In genomic region chr6:27553123-27553904, GRCh38 we compare ENCODE assay signal across 1 cellular context.
TF ChIP-seq lines count a peak whose summit lies in the region.

No MANE protein-coding gene starts in this region.

TF ChIP-seq in HEK293, 187 proteins besides CTCF, POLR2A, EP300 and RAD21 (continued from another document and continues in another):
- TF ChIP-seq, protein P1, sequence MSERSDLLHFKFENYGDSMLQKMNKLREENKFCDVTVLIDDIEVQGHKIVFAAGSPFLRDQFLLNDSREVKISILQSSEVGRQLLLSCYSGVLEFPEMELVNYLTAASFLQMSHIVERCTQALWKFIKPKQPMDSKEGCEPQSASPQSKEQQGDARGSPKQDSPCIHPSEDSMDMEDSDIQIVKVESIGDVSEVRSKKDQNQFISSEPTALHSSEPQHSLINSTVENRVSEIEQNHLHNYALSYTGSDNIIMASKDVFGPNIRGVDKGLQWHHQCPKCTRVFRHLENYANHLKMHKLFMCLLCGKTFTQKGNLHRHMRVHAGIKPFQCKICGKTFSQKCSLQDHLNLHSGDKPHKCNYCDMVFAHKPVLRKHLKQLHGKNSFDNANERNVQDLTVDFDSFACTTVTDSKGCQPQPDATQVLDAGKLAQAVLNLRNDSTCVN (tag by site-specific recombination; optimal IDR thresholded peaks at IDR 0.05): no peak
- TF ChIP-seq ZNF366 (tag by site-specific recombination; conservative IDR thresholded peaks at IDR 0.05): peak; percentile 81
- peak; percentile 73 for TF ChIP-seq KLF8 (tag by site-specific recombination; IDR thresholded peaks at IDR 0.05)
- no peak for TF ChIP-seq PRDM2 (tag by site-specific recombination; IDR thresholded peaks at IDR 0.05; ENCODE audit: borderline replicate concordance)
- peak; percentile 68 for TF ChIP-seq ZBTB20 (tag by site-specific recombination; IDR thresholded peaks at IDR 0.05)
- no peak for TF ChIP-seq ZNF645 (tag by site-specific recombination; IDR thresholded peaks at IDR 0.05)
- TF ChIP-seq ZNF184 (tag by site-specific recombination; IDR thresholded peaks at IDR 0.05): peak; percentile 70
- 0 out of 2 replicates have a peak, but pooled peaks have one; percentile 12 for TF ChIP-seq ZNF214 (tag by site-specific recombination; IDR thresholded peaks at IDR 0.05; ENCODE audit: borderline replicate concordance)
- peak; percentile 86 for TF ChIP-seq SP7 (tag by site-specific recombination; IDR thresholded peaks at IDR 0.05)
- TF ChIP-seq WT1 (tag by site-specific recombination; IDR thresholded peaks at IDR 0.05): peak; percentile 37; the same call in 1 of the 2 replicates
- TF ChIP-seq ZNF530 (tag by site-specific recombination; IDR thresholded peaks at IDR 0.05; ENCODE audit: low read depth): no peak
- no peak for TF ChIP-seq ZNF426 (tag by site-specific recombination; IDR thresholded peaks at IDR 0.05)
- TF ChIP-seq TRIM28 (IDR thresholded peaks at IDR 0.05; ENCODE audit: borderline replicate concordance, low read length): peak; percentile 97
- peak; percentile 77 for TF ChIP-seq PATZ1 (tag by site-specific recombination; IDR thresholded peaks at IDR 0.05)
- TF ChIP-seq ZNF76 (tag by site-specific recombination; IDR thresholded peaks at IDR 0.05; ENCODE audit: borderline replicate concordance, low read depth): 0 out of 2 replicates have a peak, but pooled peaks have one; percentile 25
- TF ChIP-seq ZNF140 (tag by site-specific recombination; IDR thresholded peaks at IDR 0.05): no peak
- TF ChIP-seq ZNF654 (tag by site-specific recombination; IDR thresholded peaks at IDR 0.05; ENCODE audit: low read depth): no peak; the same call in 1 of the 2 replicates
- TF ChIP-seq KLF16 (tag by site-specific recombination; IDR thresholded peaks at IDR 0.05): no peak
- no peak for TF ChIP-seq REPIN1 (tag by site-specific recombination; IDR thresholded peaks at IDR 0.05; ENCODE audit: low read depth)
- TF ChIP-seq ZNF777 (tag by site-specific recombination; IDR thresholded peaks at IDR 0.05; ENCODE audit: borderline replicate concordance): 0 out of 2 replicates have a peak, but pooled peaks have one; percentile 37
- no peak for TF ChIP-seq ZNF560 (tag by site-specific recombination; IDR thresholded peaks at IDR 0.05; ENCODE audit: borderline replicate concordance)
- TF ChIP-seq, protein P2, sequence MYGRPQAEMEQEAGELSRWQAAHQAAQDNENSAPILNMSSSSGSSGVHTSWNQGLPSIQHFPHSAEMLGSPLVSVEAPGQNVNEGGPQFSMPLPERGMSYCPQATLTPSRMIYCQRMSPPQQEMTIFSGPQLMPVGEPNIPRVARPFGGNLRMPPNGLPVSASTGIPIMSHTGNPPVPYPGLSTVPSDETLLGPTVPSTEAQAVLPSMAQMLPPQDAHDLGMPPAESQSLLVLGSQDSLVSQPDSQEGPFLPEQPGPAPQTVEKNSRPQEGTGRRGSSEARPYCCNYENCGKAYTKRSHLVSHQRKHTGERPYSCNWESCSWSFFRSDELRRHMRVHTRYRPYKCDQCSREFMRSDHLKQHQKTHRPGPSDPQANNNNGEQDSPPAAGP (tag by site-specific recombination; IDR thresholded peaks at IDR 0.05): peak; percentile 80
- TF ChIP-seq, protein P3, sequence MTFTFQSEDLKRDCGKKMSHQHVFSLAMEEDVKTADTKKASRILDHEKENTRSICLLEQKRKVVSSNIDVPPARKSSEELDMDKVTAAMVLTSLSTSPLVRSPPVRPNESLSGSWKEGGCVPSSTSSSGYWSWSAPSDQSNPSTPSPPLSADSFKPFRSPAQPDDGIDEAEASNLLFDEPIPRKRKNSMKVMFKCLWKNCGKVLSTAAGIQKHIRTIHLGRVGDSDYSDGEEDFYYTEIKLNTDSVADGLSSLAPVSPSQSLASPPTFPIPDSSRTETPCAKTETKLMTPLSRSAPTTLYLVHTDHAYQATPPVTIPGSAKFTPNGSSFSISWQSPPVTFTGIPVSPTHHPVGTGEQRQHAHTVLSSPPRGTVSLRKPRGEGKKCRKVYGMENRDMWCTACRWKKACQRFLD (tag by site-specific recombination; IDR thresholded peaks at IDR 0.05): no peak
- TF ChIP-seq, protein P4, sequence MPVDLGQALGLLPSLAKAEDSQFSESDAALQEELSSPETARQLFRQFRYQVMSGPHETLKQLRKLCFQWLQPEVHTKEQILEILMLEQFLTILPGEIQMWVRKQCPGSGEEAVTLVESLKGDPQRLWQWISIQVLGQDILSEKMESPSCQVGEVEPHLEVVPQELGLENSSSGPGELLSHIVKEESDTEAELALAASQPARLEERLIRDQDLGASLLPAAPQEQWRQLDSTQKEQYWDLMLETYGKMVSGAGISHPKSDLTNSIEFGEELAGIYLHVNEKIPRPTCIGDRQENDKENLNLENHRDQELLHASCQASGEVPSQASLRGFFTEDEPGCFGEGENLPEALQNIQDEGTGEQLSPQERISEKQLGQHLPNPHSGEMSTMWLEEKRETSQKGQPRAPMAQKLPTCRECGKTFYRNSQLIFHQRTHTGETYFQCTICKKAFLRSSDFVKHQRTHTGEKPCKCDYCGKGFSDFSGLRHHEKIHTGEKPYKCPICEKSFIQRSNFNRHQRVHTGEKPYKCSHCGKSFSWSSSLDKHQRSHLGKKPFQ (tag by site-specific recombination; IDR thresholded peaks at IDR 0.05): no peak; the same call in 1 of the 2 replicates
- TF ChIP-seq HOXA7 (CRISPR knock-in tag; IDR thresholded peaks at IDR 0.05; ENCODE audit: borderline replicate concordance): no peak
- peak; percentile 46; the same call in 1 of the 2 replicates for TF ChIP-seq ZNF239 (tag by site-specific recombination; IDR thresholded peaks at IDR 0.05)
- TF ChIP-seq ZNF23 (tag by site-specific recombination; IDR thresholded peaks at IDR 0.05; ENCODE audit: borderline replicate concordance): no peak
- TF ChIP-seq ZNF169 (tag by site-specific recombination; IDR thresholded peaks at IDR 0.05): no peak
- TF ChIP-seq TCF7L2 (IDR thresholded peaks at IDR 0.05; ENCODE audit: borderline replicate concordance, low read depth, low read length): no peak
- TF ChIP-seq SETDB1 (IDR thresholded peaks at IDR 0.05; ENCODE audit: insufficient read length, low read length): no peak
- TF ChIP-seq ZNF138 (tag by site-specific recombination; IDR thresholded peaks at IDR 0.05; ENCODE audit: borderline replicate concordance): no peak
- no peak for TF ChIP-seq HIC1 (tag by site-specific recombination; IDR thresholded peaks at IDR 0.05)
- no peak for TF ChIP-seq OVOL3 (tag by site-specific recombination; IDR thresholded peaks at IDR 0.05)
- no peak for TF ChIP-seq ZNF423 (tag by site-specific recombination; IDR thresholded peaks at IDR 0.05)
- TF ChIP-seq, protein P5, sequence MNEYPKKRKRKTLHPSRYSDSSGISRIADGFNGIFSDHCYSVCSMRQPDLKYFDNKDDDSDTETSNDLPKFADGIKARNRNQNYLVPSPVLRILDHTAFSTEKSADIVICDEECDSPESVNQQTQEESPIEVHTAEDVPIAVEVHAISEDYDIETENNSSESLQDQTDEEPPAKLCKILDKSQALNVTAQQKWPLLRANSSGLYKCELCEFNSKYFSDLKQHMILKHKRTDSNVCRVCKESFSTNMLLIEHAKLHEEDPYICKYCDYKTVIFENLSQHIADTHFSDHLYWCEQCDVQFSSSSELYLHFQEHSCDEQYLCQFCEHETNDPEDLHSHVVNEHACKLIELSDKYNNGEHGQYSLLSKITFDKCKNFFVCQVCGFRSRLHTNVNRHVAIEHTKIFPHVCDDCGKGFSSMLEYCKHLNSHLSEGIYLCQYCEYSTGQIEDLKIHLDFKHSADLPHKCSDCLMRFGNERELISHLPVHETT (tag by site-specific recombination; IDR thresholded peaks at IDR 0.05): peak; percentile 87; the same call in 1 of the 2 replicates
- no peak for TF ChIP-seq ZNF510 (tag by site-specific recombination; IDR thresholded peaks at IDR 0.05; ENCODE audit: insufficient replicate concordance)
- peak; percentile 98 for TF ChIP-seq ZBTB21 (tag by site-specific recombination; IDR thresholded peaks at IDR 0.05)
- peak; percentile 65 for TF ChIP-seq ZBTB8A (tag by site-specific recombination; IDR thresholded peaks at IDR 0.05)
- TF ChIP-seq BCL11B (tag by site-specific recombination; IDR thresholded peaks at IDR 0.05; ENCODE audit: low read depth): peak; percentile 60; the same call in 1 of the 2 replicates
- TF ChIP-seq ZNF585B (tag by site-specific recombination; IDR thresholded peaks at IDR 0.05): no peak
- TF ChIP-seq ZSCAN18 (tag by site-specific recombination; IDR thresholded peaks at IDR 0.05): 0 out of 2 replicates have a peak, but pooled peaks have one; percentile 21
